In the genomic region with DNA sequence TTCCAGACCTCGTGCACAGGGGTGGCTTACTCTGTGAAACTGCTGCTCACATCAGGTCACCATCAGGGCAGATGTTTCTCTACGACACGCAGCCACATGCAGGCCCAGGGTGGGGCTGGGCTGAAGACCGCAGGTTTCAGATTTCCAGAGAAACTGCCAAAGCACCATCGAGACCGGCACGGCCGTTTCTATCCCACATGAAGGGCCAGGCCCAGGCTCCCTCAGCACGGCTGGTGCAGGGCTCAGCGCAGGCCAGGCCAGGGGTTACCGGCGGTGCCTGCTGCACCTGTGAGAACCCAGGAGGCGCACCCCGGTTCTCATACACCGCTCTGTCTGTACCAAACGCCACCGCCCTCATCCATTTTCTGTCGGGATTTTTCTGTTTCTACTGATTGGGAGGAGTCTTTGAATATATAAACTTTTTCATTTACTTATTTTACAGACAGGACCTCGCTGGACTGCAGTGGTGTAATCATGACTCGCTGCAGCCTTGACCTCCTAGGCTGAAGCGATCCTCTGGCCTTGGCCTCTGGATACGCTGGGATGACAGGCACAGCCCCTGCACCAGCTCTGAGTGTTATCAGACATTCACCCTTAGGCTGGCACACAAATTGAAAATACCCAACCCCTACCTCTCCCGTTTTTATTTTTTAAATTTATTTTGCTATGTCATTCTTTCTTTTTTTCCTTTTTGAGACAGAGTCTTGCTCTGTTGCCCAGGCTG, we compare ENCODE assay signal across 1 cellular context.
TF ChIP-seq lines count a peak whose summit lies in the region.

No MANE protein-coding gene starts in this region.

TF ChIP-seq in GM23338, 12 proteins besides CTCF, POLR2A, EP300 and RAD21 (continued from another document):
- TF ChIP-seq ZNF462 (CRISPR knock-in tag; IDR thresholded peaks at IDR 0.05) (no peak), ZNF331 (CRISPR knock-in tag; IDR thresholded peaks at IDR 0.05; ENCODE audit: low read depth) (no peak), REST (IDR thresholded peaks at IDR 0.05; ENCODE audit: unreplicated experiment) (no peak), CREB1 (CRISPR knock-in tag; IDR thresholded peaks at IDR 0.05; ENCODE audit: low read depth) (no peak), EZH2phosphoT487 (IDR thresholded peaks at IDR 0.05; ENCODE audit: unreplicated experiment) (no peak), NANOG (IDR thresholded peaks at IDR 0.05; ENCODE audit: borderline replicate concordance) (no peak), STAT1 (IDR thresholded peaks at IDR 0.05; ENCODE audit: unreplicated experiment) (no peak)
TF ChIP-seq in GM23338: peak in this region for 0.
